13 cellular contexts compared by ENCODE assay signal in the genomic region with DNA sequence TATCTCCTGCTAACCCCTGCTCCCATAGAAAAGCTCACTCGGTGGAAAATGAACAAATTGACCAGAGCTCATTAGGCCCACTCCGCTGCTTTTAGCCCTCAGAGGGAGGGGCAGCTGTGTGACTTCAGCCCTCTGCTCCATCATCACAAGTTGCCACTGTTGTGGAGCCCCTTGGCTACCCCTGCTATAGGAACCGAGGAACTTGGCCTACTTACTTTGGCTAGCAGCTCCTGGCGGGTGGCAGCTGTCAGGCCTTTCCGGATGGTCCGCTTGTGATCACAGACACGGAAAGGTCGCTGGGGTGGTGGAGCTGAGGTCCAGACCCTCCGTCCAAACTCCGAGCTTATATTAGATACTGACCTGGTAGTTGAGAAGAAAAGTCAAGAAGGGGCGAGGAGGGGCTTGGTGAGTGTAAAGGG. TPM values are rescaled to one million over a fixed set of nuclear protein-coding genes. Genes with fewer than 3 reads are reported as not detected.
A peak's percentile ranks its signal among the peaks of the same experiment; 100 is the strongest.
DNase-seq lines count a peak whose midpoint lies in the region; ATAC-seq and TF ChIP-seq lines count a peak whose summit lies in the region.
"Had no signal": no experiment of that assay in that cellular context is flagged by ENCODE, and none has a peak within 500 bp of the region (broad histone marks: within the 10 kb centered on the region; RNA-seq: fewer than 3 reads in every experiment).

No MANE protein-coding gene starts in this region.

- CTCF ChIA-PET in activated CD8-positive, alpha-beta memory T cell treated with anti-CD3 and anti-CD28 coated beads, Interleukin-2, amount 10 ng/mL, durations not matched to agents 7 days and 5 days (lab: Charles Lee): interaction anchor here (0.6 to 20.8 kb wide), 17 partner anchors 8 to 214 kb away, joined by 3 to 541 read pairs (median 20); a partner anchor contains a TSS

- H3K27ac Mint-ChIP-seq in activated CD8-positive, alpha-beta memory T cell treated with anti-CD3 and anti-CD28 coated beads, Interleukin-2, amount 10 ng/mL, durations not matched to agents 7 days and 5 days: peak overlapping the region; percentile 67
- H3K27ac Mint-ChIP-seq in effector memory CD8-positive, alpha-beta T cell: peak overlapping the region; percentile 20 to 80

- H3K4me1 Mint-ChIP-seq in activated CD8-positive, alpha-beta memory T cell treated with anti-CD3 and anti-CD28 coated beads, Interleukin-2, amount 10 ng/mL, durations not matched to agents 7 days and 5 days: peaks cover 36% of the 10 kb centered on the region
- peaks cover 29 to 38% of the 10 kb centered on the region in 2 donors for H3K4me1 Mint-ChIP-seq in effector memory CD8-positive, alpha-beta T cell (ENCODE audit: low read depth in 2 of 2)

- ATAC-seq in activated CD8-positive, alpha-beta memory T cell treated with anti-CD3 and anti-CD28 coated beads, Interleukin-2, amount 10 ng/mL, durations not matched to agents 7 days and 5 days: no peak
- no peak for ATAC-seq in effector memory CD8-positive, alpha-beta T cell (replicated peaks)
- ATAC-seq in HG03135 (IDR thresholded peaks at IDR 0.05; ENCODE audit: unreplicated experiment): no peak
- ATAC-seq: stimulated activated naive CD8-positive, alpha-beta T cell treated with anti-CD3 and anti-CD28 coated beads, Interleukin-15, amount 100 ng/mL, for 72 hours had no signal

- H3K4me3 ChIP-seq in spleen (no peak overlapping the region), uterus (no peak overlapping the region)

- no peaks in the 10 kb centered on the region for H3K9me3 Mint-ChIP-seq in activated CD8-positive, alpha-beta memory T cell treated with anti-CD3 and anti-CD28 coated beads, Interleukin-2, amount 10 ng/mL, durations not matched to agents 7 days and 5 days (ENCODE audit: low read depth)
- H3K9me3 Mint-ChIP-seq in effector memory CD8-positive, alpha-beta T cell: no peaks in the 10 kb centered on the region
- H3K9me3 Mint-ChIP-seq: activated B cell treated with CpG ODN at 0.5 μM for 24 hours; stimulated activated naive CD8-positive, alpha-beta T cell treated with anti-CD3 and anti-CD28 coated beads, Interleukin-15, amount 100 ng/mL, for 72 hours had no signal

- peak overlapping the region in 2 of 8 donors; percentile 98 for H3K27ac ChIP-seq in spleen
- H3K27ac ChIP-seq in uterus: no peak overlapping the region

- H3K27me3 ChIP-seq in spleen (replicated peaks in 1 of 7) (no peaks in the 10 kb centered on the region), uterus (no peaks in the 10 kb centered on the region)

- H3K9me3 ChIP-seq in spleen (no peaks in the 10 kb centered on the region), uterus (no peaks in the 10 kb centered on the region)

- TF ChIP-seq CTCF in spleen (IDR thresholded peaks at IDR 0.05 in 8 of 11, conservative IDR thresholded peaks at IDR 0.05 in 3 of 11): no peak
- no peak for TF ChIP-seq CTCF in uterus (IDR thresholded peaks at IDR 0.05)

- H3K36me3 Mint-ChIP-seq in activated CD8-positive, alpha-beta memory T cell treated with anti-CD3 and anti-CD28 coated beads, Interleukin-2, amount 10 ng/mL, durations not matched to agents 7 days and 5 days: peaks cover 45% of the 10 kb centered on the region
- peaks cover 58% of the 10 kb centered on the region for H3K36me3 Mint-ChIP-seq in effector memory CD8-positive, alpha-beta T cell (ENCODE audit: insufficient read depth)

- WGBS in spleen, 5 donors: 84 to 87% (median 86%) methylated on average over 10 to 11 of the region's 11 CpGs

- TF ChIP-seq POLR2A in spleen (IDR thresholded peaks at IDR 0.05) (no peak), uterus (IDR thresholded peaks at IDR 0.05) (no peak)

- H3K4me3 Mint-ChIP-seq in activated CD8-positive, alpha-beta memory T cell treated with anti-CD3 and anti-CD28 coated beads, Interleukin-2, amount 10 ng/mL, durations not matched to agents 7 days and 5 days: no peak overlapping the region
- H3K4me3 Mint-ChIP-seq in effector memory CD8-positive, alpha-beta T cell: no peak overlapping the region
- H3K4me3 Mint-ChIP-seq: activated B cell treated with CpG ODN at 0.5 μM for 24 hours; stimulated activated naive CD8-positive, alpha-beta T cell treated with anti-CD3 and anti-CD28 coated beads, Interleukin-15, amount 100 ng/mL, for 72 hours had no signal

- H3K36me3 ChIP-seq in spleen (peaks cover 4 to 76% (median 58%) of the 10 kb centered on the region in 6 donors), uterus (no peaks in the 10 kb centered on the region)

- H3K27me3 Mint-ChIP-seq in activated CD8-positive, alpha-beta memory T cell treated with anti-CD3 and anti-CD28 coated beads, Interleukin-2, amount 10 ng/mL, durations not matched to agents 7 days and 5 days: no peaks in the 10 kb centered on the region
- H3K27me3 Mint-ChIP-seq in effector memory CD8-positive, alpha-beta T cell: no peaks in the 10 kb centered on the region
- H3K27me3 Mint-ChIP-seq: activated B cell treated with CpG ODN at 0.5 μM for 24 hours; stimulated activated naive CD8-positive, alpha-beta T cell treated with anti-CD3 and anti-CD28 coated beads, Interleukin-15, amount 100 ng/mL, for 72 hours had no signal

- no peak for DNase-seq in activated CD8-positive, alpha-beta memory T cell treated with anti-CD3 and anti-CD28 coated beads, Interleukin-2, amount 10 ng/mL, durations not matched to agents 7 days and 5 days
- no peak for DNase-seq in activated CD8-positive, alpha-beta memory T cell treated with anti-CD3 and anti-CD28 coated beads, Interleukin-2, amount 50 U/mL, for 48 hours
- DNase-seq in effector memory CD8-positive, alpha-beta T cell: no peak
- DNase-seq in spleen (peak; percentile 69), uterus (no peak)
- DNase-seq: activated B cell treated with CpG ODN at 0.5 μM for 24 hours; cerebellar nuclear complex; mammary epithelial cell; NCI-H187 treated with DMSO at 0.1 percent for 48 hours; NCI-H524 treated with DMSO at 0.1 percent for 48 hours; nucleus accumbens; stimulated activated naive CD8-positive, alpha-beta T cell treated with anti-CD3 and anti-CD28 coated beads, Interleukin-15, amount 100 ng/mL, for 72 hours had no signal

- H3K4me1 ChIP-seq in spleen: peaks cover 26 to 92% (median 67%) of the 10 kb centered on the region in 6 donors
- peaks cover 5 to 11% of the 10 kb centered on the region in 2 donors for H3K4me1 ChIP-seq in uterus

- intact Hi-C loops in spleen (cut with DNase I; ENCODE audit: low total_unique reads): no loop called here
- intact Hi-C loops in uterus (cut with DNase I; ENCODE audit: low total_unique reads): no loop called here

RNA-seq across cellular contexts. Expression of a gene that starts 0.6 kb away (rescaled TPM):
- total RNA-seq in activated CD8-positive, alpha-beta memory T cell treated with anti-CD3 and anti-CD28 coated beads, Interleukin-2, amount 10 ng/mL, durations not matched to agents 7 days and 5 days: 10 to 100 TPM; 24.5 to 44.2 TPM
- 100 to 1,000 TPM in 2 of 7 donors, 10 to 100 TPM in 5; 54.0 to 145 (median 88.8) TPM for total RNA-seq in spleen
- 10 to 100 TPM; 31.0 to 33.6 (median 31.4) TPM for polyA plus RNA-seq in spleen
- total RNA-seq in uterus: 10 to 100 TPM in 2 of 4 donors, 1 to 10 TPM in 2; 1.3 to 25.5 (median 14.1) TPM

RNA-seq across cellular contexts. Expression of a gene that starts 2.8 kb away (rescaled TPM):
- 10 to 100 TPM; 12.6 to 18.8 TPM for total RNA-seq in activated CD8-positive, alpha-beta memory T cell treated with anti-CD3 and anti-CD28 coated beads, Interleukin-2, amount 10 ng/mL, durations not matched to agents 7 days and 5 days
- 10 to 100 TPM in 6 of 7 donors, 1 to 10 TPM in 1; 9.2 to 32.3 (median 18.1) TPM for total RNA-seq in spleen
- 1 to 10 TPM in 2 of 3 donors, under 1 TPM in 1; 0.83 to 4.0 (median 1.3) TPM for polyA plus RNA-seq in spleen
- 1 to 10 TPM in 3 of 4 donors, not detected in 1; 1.0 to 7.1 (median 5.6) TPM for total RNA-seq in uterus

RNA-seq across cellular contexts. Expression of a gene that starts 4.1 kb away (rescaled TPM):
- 10 to 100 TPM; 15.6 to 32.5 TPM for total RNA-seq in activated CD8-positive, alpha-beta memory T cell treated with anti-CD3 and anti-CD28 coated beads, Interleukin-2, amount 10 ng/mL, durations not matched to agents 7 days and 5 days
- total RNA-seq in spleen: 10 to 100 TPM; 20.9 to 50.4 (median 35.8) TPM
- polyA plus RNA-seq in spleen: 10 to 100 TPM; 13.9 to 28.6 (median 28.6) TPM
- total RNA-seq in uterus: 10 to 100 TPM in 1 of 4 donors, 1 to 10 TPM in 3; 3.7 to 19.5 (median 5.6) TPM

RNA-seq across cellular contexts. Expression of a gene that starts 7.5 kb away (rescaled TPM):
- total RNA-seq in activated CD8-positive, alpha-beta memory T cell treated with anti-CD3 and anti-CD28 coated beads, Interleukin-2, amount 10 ng/mL, durations not matched to agents 7 days and 5 days: 10 to 100 TPM; 34.2 to 38.3 TPM
- 10 to 100 TPM; 16.8 to 26.9 (median 22.9) TPM for total RNA-seq in spleen
- 10 to 100 TPM in 1 of 3 donors, 1 to 10 TPM in 2; 4.5 to 12.1 (median 5.2) TPM for polyA plus RNA-seq in spleen
- total RNA-seq in uterus: 10 to 100 TPM in 3 of 4 donors, 1 to 10 TPM in 1; 5.0 to 23.5 (median 22.5) TPM

RNA-seq across cellular contexts. Expression of a gene that starts 7.6 kb away (rescaled TPM):
- 10 to 100 TPM; 14.2 to 26.5 TPM for total RNA-seq in activated CD8-positive, alpha-beta memory T cell treated with anti-CD3 and anti-CD28 coated beads, Interleukin-2, amount 10 ng/mL, durations not matched to agents 7 days and 5 days
- total RNA-seq in spleen: 10 to 100 TPM; 29.9 to 56.1 (median 34.0) TPM
- polyA plus RNA-seq in spleen: 10 to 100 TPM; 22.0 to 38.2 (median 30.3) TPM
- total RNA-seq in uterus: 10 to 100 TPM; 17.0 to 52.4 (median 37.7) TPM
